1 cellular context compared by ENCODE assay signal in the genomic region with DNA sequence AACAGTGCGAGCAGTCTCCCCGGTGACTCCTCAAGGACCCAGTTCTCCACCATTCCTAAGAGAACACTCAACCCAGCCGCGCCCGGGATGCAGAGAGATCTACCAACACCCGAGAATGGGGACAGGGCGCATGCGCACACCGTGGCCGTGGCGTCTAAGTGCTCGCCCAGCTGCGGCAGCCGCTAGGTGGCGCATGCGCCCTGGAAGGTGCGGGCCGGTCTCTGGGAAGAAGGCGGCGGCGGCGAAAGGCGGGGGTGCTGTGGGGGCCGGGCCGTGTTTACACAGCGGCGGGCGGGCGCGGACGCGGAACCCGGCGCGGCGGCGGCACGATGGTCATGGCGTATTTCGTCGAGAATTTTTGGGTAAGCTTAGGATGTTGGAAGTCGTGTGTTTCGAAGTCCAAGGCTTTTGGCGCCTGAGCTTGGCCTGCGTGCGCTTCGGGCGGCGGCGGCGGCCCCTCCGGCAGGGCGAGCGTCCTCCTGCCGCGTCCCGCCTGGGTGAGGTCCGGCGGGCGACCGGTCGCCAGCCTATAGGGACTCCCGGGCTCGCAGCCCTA.
A peak's percentile ranks its signal among the peaks of the same experiment; 100 is the strongest.
TF ChIP-seq lines count a peak whose summit lies in the region.

A gene with protein sequence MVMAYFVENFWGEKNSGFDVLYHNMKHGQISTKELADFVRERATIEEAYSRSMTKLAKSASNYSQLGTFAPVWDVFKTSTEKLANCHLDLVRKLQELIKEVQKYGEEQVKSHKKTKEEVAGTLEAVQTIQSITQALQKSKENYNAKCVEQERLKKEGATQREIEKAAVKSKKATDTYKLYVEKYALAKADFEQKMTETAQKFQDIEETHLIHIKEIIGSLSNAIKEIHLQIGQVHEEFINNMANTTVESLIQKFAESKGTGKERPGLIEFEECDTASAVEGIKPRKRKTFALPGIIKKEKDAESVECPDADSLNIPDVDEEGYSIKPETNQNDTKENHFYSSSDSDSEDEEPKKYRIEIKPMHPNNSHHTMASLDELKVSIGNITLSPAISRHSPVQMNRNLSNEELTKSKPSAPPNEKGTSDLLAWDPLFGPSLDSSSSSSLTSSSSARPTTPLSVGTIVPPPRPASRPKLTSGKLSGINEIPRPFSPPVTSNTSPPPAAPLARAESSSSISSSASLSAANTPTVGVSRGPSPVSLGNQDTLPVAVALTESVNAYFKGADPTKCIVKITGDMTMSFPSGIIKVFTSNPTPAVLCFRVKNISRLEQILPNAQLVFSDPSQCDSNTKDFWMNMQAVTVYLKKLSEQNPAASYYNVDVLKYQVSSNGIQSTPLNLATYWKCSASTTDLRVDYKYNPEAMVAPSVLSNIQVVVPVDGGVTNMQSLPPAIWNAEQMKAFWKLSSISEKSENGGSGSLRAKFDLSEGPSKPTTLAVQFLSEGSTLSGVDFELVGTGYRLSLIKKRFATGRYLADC (plus strand): TSS at position 274 of the 556 bp plus-strand sequence. CDS start 56 bp downstream, at position 330.

TF ChIP-seq in HepG2, 621 proteins besides CTCF, POLR2A, EP300 and RAD21 (continued from another document and continues in another):
- TF ChIP-seq DMTF1 (CRISPR knock-in tag; IDR thresholded peaks at IDR 0.05) (no peak), ARID2 (CRISPR knock-in tag; IDR thresholded peaks at IDR 0.05; ENCODE audit: borderline replicate concordance) (no peak), ZNF720 (CRISPR knock-in tag; IDR thresholded peaks at IDR 0.05) (no peak), HNF1B (CRISPR knock-in tag; IDR thresholded peaks at IDR 0.05) (no peak), ZNF776 (CRISPR knock-in tag; IDR thresholded peaks at IDR 0.05) (no peak), ZNF713 (CRISPR knock-in tag; IDR thresholded peaks at IDR 0.05) (no peak), MYNN (CRISPR knock-in tag; IDR thresholded peaks at IDR 0.05; ENCODE audit: low read depth) (no peak), ZNF83 (CRISPR knock-in tag; IDR thresholded peaks at IDR 0.05; ENCODE audit: borderline replicate concordance) (no peak), ZNF782 (CRISPR knock-in tag; IDR thresholded peaks at IDR 0.05; ENCODE audit: borderline replicate concordance) (no peak), HHEX (CRISPR knock-in tag; IDR thresholded peaks at IDR 0.05) (no peak), E2F2 (CRISPR knock-in tag; IDR thresholded peaks at IDR 0.05; ENCODE audit: borderline replicate concordance) (no peak), ZNF282 (IDR thresholded peaks at IDR 0.05; ENCODE audit: partially characterized antibody) (no peak), NCOA2 (CRISPR knock-in tag; IDR thresholded peaks at IDR 0.05) (no peak), SPEN (CRISPR knock-in tag; IDR thresholded peaks at IDR 0.05; ENCODE audit: low read depth) (peak; percentile 32; the same call in 1 of the 2 replicates), ZNF691 (CRISPR knock-in tag; IDR thresholded peaks at IDR 0.05; ENCODE audit: borderline replicate concordance, low read depth) (peak; percentile 25; the same call in 1 of the 2 replicates), ZNF484 (CRISPR knock-in tag; IDR thresholded peaks at IDR 0.05; ENCODE audit: borderline replicate concordance, low read depth) (no peak), NAIF1 (CRISPR knock-in tag; IDR thresholded peaks at IDR 0.05; ENCODE audit: borderline replicate concordance) (no peak; the same call in 1 of the 2 replicates), ATF7 (IDR thresholded peaks at IDR 0.05) (no peak), ATF7 (CRISPR knock-in tag; IDR thresholded peaks at IDR 0.05) (no peak), ZNF460 (CRISPR knock-in tag; IDR thresholded peaks at IDR 0.05; ENCODE audit: borderline replicate concordance) (no peak), ZNF564 (CRISPR knock-in tag; IDR thresholded peaks at IDR 0.05) (0 out of 2 replicates have a peak, but pooled peaks have one; percentile 58), U2AF1 (optimal IDR thresholded peaks at IDR 0.05; ENCODE audit: low read depth, low read length) (no peak), ZNF740 (CRISPR knock-in tag; IDR thresholded peaks at IDR 0.05) (0 out of 2 replicates have a peak, but pooled peaks have one; percentile 19), SIN3B (IDR thresholded peaks at IDR 0.05; ENCODE audit: low read length) (no peak), TBL1XR1 (IDR thresholded peaks at IDR 0.05; ENCODE audit: borderline replicate concordance, low read length, partially characterized antibody) (no peak), NFE2L1 (CRISPR knock-in tag; IDR thresholded peaks at IDR 0.05; ENCODE audit: borderline replicate concordance) (no peak), SMAD3 (CRISPR knock-in tag; IDR thresholded peaks at IDR 0.05) (0 out of 2 replicates have a peak, but pooled peaks have one; percentile 19), ZNF276 (CRISPR knock-in tag; IDR thresholded peaks at IDR 0.05; ENCODE audit: low read depth) (no peak), TEF (CRISPR knock-in tag; IDR thresholded peaks at IDR 0.05) (no peak), GPN1 (CRISPR knock-in tag; IDR thresholded peaks at IDR 0.05; ENCODE audit: borderline replicate concordance) (peak; percentile 21; the same call in 1 of the 2 replicates), NR2C2 (CRISPR knock-in tag; IDR thresholded peaks at IDR 0.05; ENCODE audit: borderline replicate concordance) (0 out of 2 replicates have a peak, but pooled peaks have one; percentile 1), SYNCRIP (IDR thresholded peaks at IDR 0.05; ENCODE audit: insufficient read depth, low read depth, low read length) (no peak), ARNT (IDR thresholded peaks at IDR 0.05) (no peak), ZNF562 (CRISPR knock-in tag; IDR thresholded peaks at IDR 0.05; ENCODE audit: borderline replicate concordance) (no peak)
- TF ChIP-seq, protein P1, sequence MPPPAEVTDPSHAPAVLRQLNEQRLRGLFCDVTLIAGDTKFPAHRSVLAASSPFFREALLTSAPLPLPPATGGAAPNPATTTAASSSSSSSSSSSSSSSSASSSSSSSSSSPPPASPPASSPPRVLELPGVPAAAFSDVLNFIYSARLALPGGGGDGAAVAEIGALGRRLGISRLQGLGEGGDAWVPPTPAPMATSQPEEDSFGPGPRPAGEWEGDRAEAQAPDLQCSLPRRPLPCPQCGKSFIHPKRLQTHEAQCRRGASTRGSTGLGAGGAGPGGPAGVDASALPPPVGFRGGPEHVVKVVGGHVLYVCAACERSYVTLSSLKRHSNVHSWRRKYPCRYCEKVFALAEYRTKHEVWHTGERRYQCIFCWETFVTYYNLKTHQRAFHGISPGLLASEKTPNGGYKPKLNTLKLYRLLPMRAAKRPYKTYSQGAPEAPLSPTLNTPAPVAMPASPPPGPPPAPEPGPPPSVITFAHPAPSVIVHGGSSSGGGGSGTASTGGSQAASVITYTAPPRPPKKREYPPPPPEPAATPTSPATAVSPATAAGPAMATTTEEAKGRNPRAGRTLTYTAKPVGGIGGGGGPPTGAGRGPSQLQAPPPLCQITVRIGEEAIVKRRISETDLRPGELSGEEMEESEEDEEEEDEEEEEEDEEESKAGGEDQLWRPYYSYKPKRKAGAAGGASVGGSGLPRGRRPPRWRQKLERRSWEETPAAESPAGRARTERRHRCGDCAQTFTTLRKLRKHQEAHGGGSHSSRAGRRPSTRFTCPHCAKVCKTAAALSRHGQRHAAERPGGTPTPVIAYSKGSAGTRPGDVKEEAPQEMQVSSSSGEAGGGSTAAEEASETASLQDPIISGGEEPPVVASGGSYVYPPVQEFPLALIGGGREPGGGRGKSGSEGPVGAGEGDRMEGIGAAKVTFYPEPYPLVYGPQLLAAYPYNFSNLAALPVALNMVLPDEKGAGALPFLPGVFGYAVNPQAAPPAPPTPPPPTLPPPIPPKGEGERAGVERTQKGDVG (CRISPR knock-in tag; IDR thresholded peaks at IDR 0.05; ENCODE audit: borderline replicate concordance) = no peak
- TF ChIP-seq, protein P2, sequence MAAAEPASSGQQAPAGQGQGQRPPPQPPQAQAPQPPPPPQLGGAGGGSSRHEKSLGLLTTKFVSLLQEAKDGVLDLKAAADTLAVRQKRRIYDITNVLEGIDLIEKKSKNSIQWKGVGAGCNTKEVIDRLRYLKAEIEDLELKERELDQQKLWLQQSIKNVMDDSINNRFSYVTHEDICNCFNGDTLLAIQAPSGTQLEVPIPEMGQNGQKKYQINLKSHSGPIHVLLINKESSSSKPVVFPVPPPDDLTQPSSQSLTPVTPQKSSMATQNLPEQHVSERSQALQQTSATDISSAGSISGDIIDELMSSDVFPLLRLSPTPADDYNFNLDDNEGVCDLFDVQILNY (CRISPR knock-in tag; conservative IDR thresholded peaks at IDR 0.05) = no peak
- TF ChIP-seq, protein P3, sequence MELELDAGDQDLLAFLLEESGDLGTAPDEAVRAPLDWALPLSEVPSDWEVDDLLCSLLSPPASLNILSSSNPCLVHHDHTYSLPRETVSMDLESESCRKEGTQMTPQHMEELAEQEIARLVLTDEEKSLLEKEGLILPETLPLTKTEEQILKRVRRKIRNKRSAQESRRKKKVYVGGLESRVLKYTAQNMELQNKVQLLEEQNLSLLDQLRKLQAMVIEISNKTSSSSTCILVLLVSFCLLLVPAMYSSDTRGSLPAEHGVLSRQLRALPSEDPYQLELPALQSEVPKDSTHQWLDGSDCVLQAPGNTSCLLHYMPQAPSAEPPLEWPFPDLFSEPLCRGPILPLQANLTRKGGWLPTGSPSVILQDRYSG (CRISPR knock-in tag; IDR thresholded peaks at IDR 0.05) = no peak
